ENCODE assay signal across 8 cellular contexts in genomic region chr15:48963524-48964113, GRCh38. TPM values are rescaled to one million over a fixed set of nuclear protein-coding genes. Genes with fewer than 3 reads are reported as not detected.
A peak's percentile ranks its signal among the peaks of the same experiment; 100 is the strongest.
DNase-seq lines count a peak whose midpoint lies in the region; ATAC-seq, FAIRE-seq and TF ChIP-seq lines count a peak whose summit lies in the region.

A gene with protein sequence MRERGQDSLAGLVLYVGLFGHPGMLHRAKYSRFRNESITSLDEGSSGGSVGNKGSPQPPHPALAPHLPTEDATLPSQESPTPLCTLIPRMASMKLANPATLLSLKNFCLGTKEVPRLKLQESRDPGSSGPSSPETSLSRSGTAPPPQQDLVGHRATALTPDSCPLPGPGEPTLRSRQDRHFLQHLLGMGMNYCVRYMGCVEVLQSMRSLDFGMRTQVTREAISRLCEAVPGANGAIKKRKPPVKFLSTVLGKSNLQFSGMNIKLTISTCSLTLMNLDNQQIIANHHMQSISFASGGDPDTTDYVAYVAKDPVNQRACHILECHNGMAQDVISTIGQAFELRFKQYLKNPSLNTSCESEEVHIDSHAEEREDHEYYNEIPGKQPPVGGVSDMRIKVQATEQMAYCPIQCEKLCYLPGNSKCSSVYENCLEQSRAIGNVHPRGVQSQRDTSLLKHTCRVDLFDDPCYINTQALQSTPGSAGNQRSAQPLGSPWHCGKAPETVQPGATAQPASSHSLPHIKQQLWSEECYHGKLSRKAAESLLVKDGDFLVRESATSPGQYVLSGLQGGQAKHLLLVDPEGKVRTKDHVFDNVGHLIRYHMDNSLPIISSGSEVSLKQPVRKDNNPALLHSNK (minus strand): TSS chr15:48963919. CDS start chr15:48963015, 904 bp downstream.

- POLR2A ChIA-PET in CD4-positive, alpha-beta T cell (lab: Charles Lee) = interaction anchor here (1.1 to 2.9 kb wide), 3 partner anchors 12 to 192 kb away, joined by 4 to 13 read pairs (median 7); partner anchors contain the start of genes COPS2 and EID1
- POLR2A ChIA-PET in naive thymus-derived CD8-positive, alpha-beta T cell (lab: Charles Lee) = interaction anchor here (1.2 to 1.5 kb wide), 2 partner anchors 9 to 85 kb away, joined by 3 read pairs; partner anchors contain the start of gene EID1

- no peak within 1 kb of the TSS for H3K27ac Mint-ChIP-seq in CD4-positive, alpha-beta T cell
- peak within 1 kb of the TSS; percentile 1 for H3K27ac Mint-ChIP-seq in activated T-helper 17 cell treated with anti-CD3 and anti-CD28 coated beads, Interleukin-2, amount 50 U/mL, for 72 hours
- H3K27ac Mint-ChIP-seq in naive thymus-derived CD8-positive, alpha-beta T cell = peak within 1 kb of the TSS in 1 of 10 donors; percentile 42

- H3K9me3 ChIP-seq in CD4-positive, alpha-beta T cell (ENCODE audit: control insufficient read depth, low read length) = no peaks in the 10 kb centered on the region
- no peaks in the 10 kb centered on the region for H3K9me3 ChIP-seq in aorta (ENCODE audit: control insufficient read depth, low read length)

- H3K4me1 Mint-ChIP-seq in CD4-positive, alpha-beta T cell (ENCODE audit: low read depth) = peaks cover 20% of the 10 kb centered on the region
- H3K4me1 Mint-ChIP-seq in activated T-helper 17 cell treated with anti-CD3 and anti-CD28 coated beads, Interleukin-2, amount 50 U/mL, for 72 hours = peaks cover 22% of the 10 kb centered on the region
- H3K4me1 Mint-ChIP-seq in naive thymus-derived CD8-positive, alpha-beta T cell = peaks cover 22 to 36% (median 32%) of the 10 kb centered on the region in 4 donors

- no peaks in the 10 kb centered on the region for H3K36me3 ChIP-seq in aorta (ENCODE audit: control insufficient read depth in 1 of 2, insufficient read depth in 2 of 2, low read length in 1 of 2)

- peaks cover 64% of the 10 kb centered on the region for H3K27me3 Mint-ChIP-seq in CD4-positive, alpha-beta T cell
- peaks cover 29% of the 10 kb centered on the region for H3K27me3 Mint-ChIP-seq in activated T-helper 17 cell treated with anti-CD3 and anti-CD28 coated beads, Interleukin-2, amount 50 U/mL, for 72 hours
- H3K27me3 Mint-ChIP-seq in naive thymus-derived CD8-positive, alpha-beta T cell = peaks cover 22 to 63% (median 35%) of the 10 kb centered on the region in 5 donors

- H3K4me3 ChIP-seq in aorta (ENCODE audit: low read length in 2 of 2) = peak within 1 kb of the TSS; percentile 21 to 27

- TF ChIP-seq POLR2A in GM18505 (IDR thresholded peaks at IDR 0.05; ENCODE audit: borderline replicate concordance, extremely low read depth, insufficient read depth, insufficient read length) = no peak

- TF ChIP-seq CTCF in CD4-positive, alpha-beta T cell (IDR thresholded peaks at IDR 0.05) = no peak

- peaks cover 34% of the 10 kb centered on the region for H3K27me3 ChIP-seq in CD4-positive, alpha-beta T cell (ENCODE audit: control insufficient read depth, insufficient read depth, low read length)
- H3K27me3 ChIP-seq in aorta (ENCODE audit: control insufficient read depth in 1 of 2, insufficient read depth in 2 of 2, low read length in 1 of 2) = no peaks in the 10 kb centered on the region

- H3K4me1 ChIP-seq in aorta (ENCODE audit: control insufficient read depth in 1 of 2, insufficient read depth in 2 of 2, low read length in 2 of 2) = peaks cover 2 to 3% of the 10 kb centered on the region in 2 donors

- no peaks in the 10 kb centered on the region for H3K36me3 Mint-ChIP-seq in CD4-positive, alpha-beta T cell (ENCODE audit: low read depth)
- no peaks in the 10 kb centered on the region for H3K36me3 Mint-ChIP-seq in activated T-helper 17 cell treated with anti-CD3 and anti-CD28 coated beads, Interleukin-2, amount 50 U/mL, for 72 hours (ENCODE audit: low read depth)
- peaks cover 0 to 3% (median 0%) of the 10 kb centered on the region in 3 donors for H3K36me3 Mint-ChIP-seq in naive thymus-derived CD8-positive, alpha-beta T cell

- peak within 1 kb of the TSS; percentile 85 for H3K4me3 Mint-ChIP-seq in CD4-positive, alpha-beta T cell
- H3K4me3 Mint-ChIP-seq in activated T-helper 17 cell treated with anti-CD3 and anti-CD28 coated beads, Interleukin-2, amount 50 U/mL, for 72 hours = peak within 1 kb of the TSS; percentile 76
- peak within 1 kb of the TSS; percentile 69 to 94 (median 82) for H3K4me3 Mint-ChIP-seq in naive thymus-derived CD8-positive, alpha-beta T cell

- CTCF ChIA-PET in CD4-positive, alpha-beta T cell (lab: Charles Lee) = interaction anchor here (0.9 to 3.5 kb wide), 2 partner anchors 12 to 102 kb away, joined by 3 to 20 read pairs; no protein-coding TSS in a partner anchor

- intact Hi-C loops in CD4-positive, alpha-beta T cell (cut with DNase I, micrococcal nuclease) = no loop called here
- intact Hi-C loops in aorta (cut with DNase I) = loop anchor here (5.0 kb wide), 1 partner anchor 86 kb away; the partner anchor contains the start of gene EID1 (in 2 of the 2)

- no peak for FAIRE-seq in frontal cortex (lab: Jason Lieb, UNC)

- ATAC-seq in CD4-positive, alpha-beta T cell (ENCODE audit: poor library complexity) = peak; percentile 65
- ATAC-seq in GM19452 (IDR thresholded peaks at IDR 0.05; ENCODE audit: unreplicated experiment) = peak; percentile 46
- peak; percentile 50 for ATAC-seq in activated T-helper 17 cell treated with anti-CD3 and anti-CD28 coated beads, Interleukin-2, amount 50 U/mL, for 72 hours (replicated peaks)
- ATAC-seq in naive thymus-derived CD8-positive, alpha-beta T cell = peak; percentile 40 to 57
- peak; percentile 64 for ATAC-seq in aorta (ENCODE audit: low FRiP score)
- no peak for ATAC-seq in GM18505 (IDR thresholded peaks at IDR 0.05; ENCODE audit: unreplicated experiment)

- 0 to 1% methylated on average over 16 of the region's 16 CpGs for WGBS in aorta, 2 donors

- no peak within 1 kb of the TSS for H3K27ac ChIP-seq in CD4-positive, alpha-beta T cell (ENCODE audit: low read depth, low read length)
- H3K27ac ChIP-seq in aorta (ENCODE audit: low read depth in 1 of 2, low read length in 2 of 2) = peak within 1 kb of the TSS in 1 of 2 donors; percentile 83

- no peak for DNase-seq in CD4-positive, alpha-beta T cell
- DNase-seq in NCI-H2081 treated with DMSO at 0.1 percent for 48 hours (lab: John Stamatoyannopoulos, UW) (peak; percentile 53), frontal cortex (ENCODE audit: low spot score in 2 of 2) (peak; percentile 67 to 70), aorta (peak; percentile 70 to 85)
- peak in 3 of 10 donors; percentile 13 to 19 (median 13) for DNase-seq in naive thymus-derived CD8-positive, alpha-beta T cell

- H3K9me3 Mint-ChIP-seq in CD4-positive, alpha-beta T cell = no peaks in the 10 kb centered on the region
- no peaks in the 10 kb centered on the region for H3K9me3 Mint-ChIP-seq in activated T-helper 17 cell treated with anti-CD3 and anti-CD28 coated beads, Interleukin-2, amount 50 U/mL, for 72 hours
- H3K9me3 Mint-ChIP-seq in naive thymus-derived CD8-positive, alpha-beta T cell = no peaks in the 10 kb centered on the region

RNA-seq across cellular contexts. Expression of the gene that starts here (rescaled TPM):
- not detected for total RNA-seq in CD4-positive, alpha-beta T cell
- 1 to 10 TPM; 1.0 TPM for total RNA-seq in activated T-helper 17 cell treated with anti-CD3 and anti-CD28 coated beads, Interleukin-2, amount 50 U/mL, for 72 hours
- total RNA-seq in frontal cortex (5.7 TPM), aorta (10 to 100 TPM in 1 of 2 donors, 1 to 10 TPM in 1; 8.7 to 18.6 TPM)
- not detected for total RNA-seq in naive thymus-derived CD8-positive, alpha-beta T cell
- polyA plus RNA-seq in naive thymus-derived CD8-positive, alpha-beta T cell = not detected
- polyA plus RNA-seq in aorta = 1 to 10 TPM; 4.4 to 5.6 TPM

Comparison
In these comparisons a context has a peak if more than half of its experiments do, and no peak if none do; other contexts are left out.
1. RNA of the gene that starts here (polyA plus RNA-seq): 4.4 to 5.6 TPM in aorta; not detected in naive thymus-derived CD8-positive, alpha-beta T cell; every median in the first group is over 4 times any median in the second.
2. Peak in ATAC-seq in CD4-positive, alpha-beta T cell; RNA of the gene not detected or under 1 TPM.
3. Peak in ATAC-seq in naive thymus-derived CD8-positive, alpha-beta T cell; RNA of the gene not detected or under 1 TPM.
4. DNase-seq: peak in NCI-H2081 treated with DMSO at 0.1 percent for 48 hours (single experiment), frontal cortex (2 of 2) and aorta (2 of 2); none in CD4-positive, alpha-beta T cell (0 of 10).
5. intact Hi-C loops: an anchor here in aorta (5.0 kb wide); none called in CD4-positive, alpha-beta T cell.
6. Peak in every context shown above with its lines, with median percentiles within 50 percentile points of each other: H3K4me3 Mint-ChIP-seq.